8 cellular contexts compared by ENCODE assay signal in genomic region chr10:61902448-61903183, GRCh38. TPM values are rescaled to one million over a fixed set of nuclear protein-coding genes. Genes with fewer than 3 reads are reported as not detected.
DNase-seq lines count a peak whose midpoint lies in the region; ATAC-seq and TF ChIP-seq lines count a peak whose summit lies in the region.

No MANE protein-coding gene starts in this region.

- peaks cover 5 to 28% of the 10 kb centered on the region in 2 experiments; a peak in 3 of 4 replicates for H3K79me1 ChIP-seq in IMR-90 (ENCODE audit: low read depth in 1 of 2, low read length in 2 of 2)

- H2AFZ ChIP-seq in IMR-90 (replicated peaks; ENCODE audit: low read length, poor library complexity) (peak overlapping the region; percentile 89), hepatocyte (peak overlapping the region; percentile 56)

- TF ChIP-seq RAD21 in IMR-90 (IDR thresholded peaks at IDR 0.05; ENCODE audit: low read length) = peak; percentile 46

- TF ChIP-seq POLR2A in IMR-90 (IDR thresholded peaks at IDR 0.05; ENCODE audit: low read depth, low read length) = no peak

- peak overlapping the region; percentile 66 for H2AK9ac ChIP-seq in IMR-90 (replicated peaks; ENCODE audit: low read depth, low read length, poor library complexity)

- peaks cover 57% of the 10 kb centered on the region for H3K79me2 ChIP-seq in hepatocyte

- peak overlapping the region; percentile 88 for H2BK120ac ChIP-seq in IMR-90 (ENCODE audit: low read depth, low read length)

- intact Hi-C loops in IMR-90 (cut with micrococcal nuclease) (loop anchor here (1.0 to 10.0 kb wide), 11 partner anchors 36 to 1085 kb away; partner anchors contain the start of gene TMEM26), ascending aorta (cut with DNase I) (loop anchor here (2.0 to 10.0 kb wide), 7 partner anchors 65 to 958 kb away; partner anchors contain the start of genes RHOBTB1 and ZNF365)

- dilution Hi-C loops in IMR-90 (cut with HindIII; ENCODE audit: low sequenced_read_pairs, unreplicated experiment) = no loop called here

- no peaks in the 10 kb centered on the region for H3K9me3 ChIP-seq in IMR-90 (ENCODE audit: control insufficient read depth, insufficient read depth, low read length)
- H3K9me3 ChIP-seq in ascending aorta = no peaks in the 10 kb centered on the region
- H3K9me3 ChIP-seq in hepatocyte (ENCODE audit: low read depth) = no peaks in the 10 kb centered on the region

- peak overlapping the region; percentile 94 for H3K4ac ChIP-seq in IMR-90 (ENCODE audit: low read depth, low read length)

- peak overlapping the region; percentile 96; the same call in 2 of the 3 replicates for H2BK15ac ChIP-seq in IMR-90 (ENCODE audit: low read depth, low read length)

- TF ChIP-seq CTCF in IMR-90 (conservative IDR thresholded peaks at IDR 0.05; ENCODE audit: low read depth, low read length) (peak; percentile 31; the same call in 1 of the 2 replicates), ascending aorta (IDR thresholded peaks at IDR 0.05) (peak in 1 of 3 experiments; percentile 19), hepatocyte (IDR thresholded peaks at IDR 0.05; ENCODE audit: poor library complexity) (peak; percentile 27)

- CTCF ChIA-PET in IMR-90 (lab: Yijun Ruan, JAX) = interaction anchor here (0.6 to 1.4 kb wide), 7 partner anchors 36 to 342 kb away, joined by 3 to 7 read pairs (median 3); no protein-coding TSS in a partner anchor

- H3K9me2 ChIP-seq in hepatocyte (replicated peaks; ENCODE audit: insufficient read depth) = no peaks in the 10 kb centered on the region

- H3K4me3 ChIP-seq in IMR-90 (ENCODE audit: insufficient read depth, low read depth, low read length) (peak overlapping the region; percentile 60), ascending aorta (peak overlapping the region; percentile 84 to 89), hepatocyte (peak overlapping the region; percentile 70)

- ATAC-seq in IMR-90 (ENCODE audit: low read depth) = no peak
- ATAC-seq in HG02571 (IDR thresholded peaks at IDR 0.05; ENCODE audit: unreplicated experiment) = no peak

- peak overlapping the region; percentile 99 for H3K27ac ChIP-seq in IMR-90 (ENCODE audit: insufficient read depth, low read length)
- peak overlapping the region; percentile 99 for H3K27ac ChIP-seq in ascending aorta
- peak overlapping the region; percentile 99 for H3K27ac ChIP-seq in hepatocyte

- H4K8ac ChIP-seq in IMR-90 (ENCODE audit: low read depth in 2 of 2, low read length in 2 of 2) = peak overlapping the region; percentile 81 to 86

- peak overlapping the region; percentile 86 for H2AK5ac ChIP-seq in IMR-90 (ENCODE audit: low read depth, low read length)

- peak overlapping the region; percentile 100 for H3K9ac ChIP-seq in IMR-90 (ENCODE audit: low read depth, low read length)

- DNase-seq in SHP77 treated with DMSO at 0.1 percent for 48 hours (lab: John Stamatoyannopoulos, UW) (peak; percentile 17), SHP77 (lab: John Stamatoyannopoulos, UW) (no peak), IMR-90 (peak; percentile 61), T follicular helper cell (ENCODE audit: low read depth) (peak; percentile 59), ascending aorta (ENCODE audit: low spot score in 2 of 2) (peak in 1 of 2 donors; percentile 72), hepatocyte (ENCODE audit: low spot score) (peak; percentile 68), putamen (ENCODE audit: low spot score) (peak; percentile 83)

- BruUV-seq in IMR-90 (replicated peaks; lab: Mats Ljungman, UMichigan) = no TSS peak

- in situ Hi-C loops in IMR-90 (cut with MboI; ENCODE audit: low sequenced_read_pairs) = loop anchor here (5.0 to 10.0 kb wide), 2 partner anchors 150 to 332 kb away; no protein-coding TSS in a partner anchor

- peak overlapping the region; percentile 95 for H3K18ac ChIP-seq in IMR-90 (ENCODE audit: low read depth, low read length)

- peak overlapping the region; percentile 93 for H4K91ac ChIP-seq in IMR-90 (ENCODE audit: insufficient read depth, low read depth, low read length)

- peak overlapping the region; percentile 51 for H4K5ac ChIP-seq in IMR-90 (ENCODE audit: low read depth, low read length)

- POLR2A ChIA-PET in IMR-90 (lab: Charles Lee; ENCODE audit: unreplicated experiment) = interaction anchor here (0.8 to 1.3 kb wide), 4 partner anchors 17 to 329 kb away, joined by 3 to 5 read pairs (median 4); no protein-coding TSS in a partner anchor

- H3K4me2 ChIP-seq in IMR-90 (ENCODE audit: low read depth, low read length) (peak overlapping the region; percentile 91), hepatocyte (peak overlapping the region; percentile 90)

- H2BK20ac ChIP-seq in IMR-90 (ENCODE audit: low read depth, low read length) = peak overlapping the region; percentile 47

- peak overlapping the region; percentile 96 for H3K56ac ChIP-seq in IMR-90 (ENCODE audit: extremely low read depth, insufficient read depth, low read length)

- H3K4me1 ChIP-seq in IMR-90 (ENCODE audit: control insufficient read depth, insufficient read depth, low read length) (peaks cover 10% of the 10 kb centered on the region), ascending aorta (peaks cover 0 to 20% of the 10 kb centered on the region in 2 donors), hepatocyte (ENCODE audit: insufficient read depth) (peaks cover 23% of the 10 kb centered on the region)

- H3K36me3 ChIP-seq in IMR-90 (ENCODE audit: control insufficient read depth, insufficient read depth, low read length) = peaks cover 2% of the 10 kb centered on the region; the same call in 1 of the 2 replicates
- H3K36me3 ChIP-seq in ascending aorta = no peaks in the 10 kb centered on the region
- H3K36me3 ChIP-seq in hepatocyte (replicated peaks; ENCODE audit: insufficient read depth, low read depth) = no peaks in the 10 kb centered on the region

- peak overlapping the region; percentile 96 for H3K14ac ChIP-seq in IMR-90 (replicated peaks; ENCODE audit: low read depth, low read length)

- peaks cover 22% of the 10 kb centered on the region; the same call in 1 of the 2 replicates for H4K20me1 ChIP-seq in IMR-90 (ENCODE audit: insufficient read depth, low read length)
- H4K20me1 ChIP-seq in hepatocyte (ENCODE audit: insufficient read depth, poor library complexity, severe bottlenecking) = peaks cover 3% of the 10 kb centered on the region

- no peaks in the 10 kb centered on the region for H3K27me3 ChIP-seq in IMR-90 (ENCODE audit: control insufficient read depth, insufficient read depth, low read length)
- no peaks in the 10 kb centered on the region for H3K27me3 ChIP-seq in ascending aorta
- H3K27me3 ChIP-seq in hepatocyte = no peaks in the 10 kb centered on the region

- peak overlapping the region; percentile 98 for H3K23ac ChIP-seq in IMR-90 (ENCODE audit: low read depth, low read length)

- WGBS in IMR-90 (ENCODE audit: extremely low coverage in 2 of 2, insufficient read length in 1 of 2), 2 experiments = 3% methylated on average over 6 of the region's 24 CpGs; no CpG with 5 or more reads in 1 of the 2 experiments
- WGBS in hepatocyte (ENCODE audit: low lambda C conversion rate, missing lambda C conversion rate) = under 1% methylated on average over 23 of the region's 24 CpGs

- H3K9me1 ChIP-seq in IMR-90 (ENCODE audit: insufficient read depth, low read length) = peaks cover 4% of the 10 kb centered on the region; the same call in 1 of the 2 replicates

- H2BK5ac ChIP-seq in IMR-90 (ENCODE audit: low read depth, low read length, poor library complexity, severe bottlenecking) = peak overlapping the region; percentile 92

TF ChIP-seq in IMR-90, 13 proteins besides CTCF, POLR2A, EP300 and RAD21:
- TF ChIP-seq ELK1 (IDR thresholded peaks at IDR 0.05; ENCODE audit: borderline replicate concordance, low read depth, low read length) (no peak), MAFK (IDR thresholded peaks at IDR 0.05; ENCODE audit: low read depth, low read length) (no peak), CEBPB (IDR thresholded peaks at IDR 0.05; ENCODE audit: low read depth, low read length) (no peak), RFX5 (IDR thresholded peaks at IDR 0.05; ENCODE audit: low read depth, low read length) (no peak), SMC3 (IDR thresholded peaks at IDR 0.05; ENCODE audit: low read depth, low read length) (peak; percentile 25; the same call in 1 of the 2 replicates)
TF ChIP-seq in IMR-90: peak in this region for 1.

RNA-seq across cellular contexts. Expression of gene ARID5B, which starts 1.1 kb away (rescaled TPM):
- 125 and 140 TPM in 2 replicates for total RNA-seq in IMR-90 (2012; rRNA removed)
- polyA plus RNA-seq in IMR-90 (2012; rRNA removed) = 41.0 and 43.7 TPM in 2 replicates
- polyA plus RNA-seq in IMR-90 (2012; cell fraction: cytosol; rRNA removed) = 13.5 and 19.6 TPM in 2 replicates
- polyA plus RNA-seq in IMR-90 (2012; cell fraction: nucleus; rRNA removed; ENCODE audit: low replicate concordance) = 21.1 and 46.7 TPM in 2 replicates
- total RNA-seq in ascending aorta = 92.5 TPM
- total RNA-seq in hepatocyte = 55.0 and 56.8 TPM in 2 replicates
- 53.2 and 82.8 TPM in 2 replicates for polyA plus RNA-seq in hepatocyte

Comparison
In these comparisons a context has a peak if more than half of its experiments do, and no peak if none do; other contexts are left out.
1. DNase-seq: peak in SHP77 treated with DMSO at 0.1 percent for 48 hours (single experiment), IMR-90 (single experiment), T follicular helper cell (single experiment), hepatocyte (single experiment) and putamen (single experiment); none in SHP77 (0 of 2).
2. Peak in every context shown above with its lines, with median percentiles within 50 percentile points of each other: H3K27ac ChIP-seq and H3K4me3 ChIP-seq.